ENCODE assay signal across 26 cellular contexts in the genomic region with DNA sequence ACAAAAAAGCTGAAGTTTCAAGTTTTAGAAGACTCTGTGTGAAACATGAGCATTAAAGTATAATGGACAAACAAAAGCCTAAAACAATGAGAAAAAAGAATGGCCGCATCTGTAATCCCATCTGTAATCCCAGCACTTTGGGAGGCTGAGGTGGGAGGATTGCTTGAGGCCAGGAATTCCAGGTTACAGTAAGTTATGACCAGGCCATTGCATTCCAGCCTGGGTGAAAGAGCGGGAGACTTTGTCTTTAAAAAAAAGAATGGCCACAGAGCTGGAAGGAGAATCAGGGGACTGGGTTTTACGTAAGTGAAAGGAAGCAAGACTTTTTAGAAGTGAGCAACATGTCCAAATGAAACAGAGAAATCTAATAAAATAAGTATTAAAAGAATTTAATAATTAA.
"Had no signal": no experiment of that assay in that cellular context is flagged by ENCODE, and none has a peak within 500 bp of the region (broad histone marks: within the 10 kb centered on the region; RNA-seq: fewer than 3 reads in every experiment).

No MANE protein-coding gene starts in this region.

- DNase-seq: activated CD4-positive, alpha-beta memory T cell treated with anti-CD3 and anti-CD28 coated beads for 36 hours; activated CD4-positive, alpha-beta T cell treated with anti-CD3 and anti-CD28 coated beads for 36 hours; activated CD4-positive, alpha-beta T cell treated with anti-CD3 and anti-CD28 coated beads, Interleukin-2, amount 10 ng/mL, durations not matched to agents 24 days and 14 days; activated CD4-positive, CD25-positive, alpha-beta regulatory T cell; activated CD4-positive, CD25-positive, alpha-beta regulatory T cell treated with anti-CD3 and anti-CD28 coated beads, Interleukin-2, amount 50 U/mL, for 72 hours; activated CD8-positive, alpha-beta memory T cell treated with anti-CD3 and anti-CD28 coated beads, Interleukin-2, amount 10 ng/mL, durations not matched to agents 7 days and 5 days; activated CD8-positive, alpha-beta memory T cell treated with anti-CD3 and anti-CD28 coated beads, Interleukin-2, amount 50 U/mL, for 4 hours; activated CD8-positive, alpha-beta T cell treated with anti-CD3 and anti-CD28 coated beads, Interleukin-2, amount 10 ng/mL, durations not matched to agents 7 days and 5 days; activated effector memory CD4-positive, alpha-beta T cell treated with anti-CD3 and anti-CD28 coated beads, Interleukin-2, amount 50 U/mL, for 16 hours; activated naive CD4-positive, alpha-beta T cell treated with anti-CD3 and anti-CD28 coated beads, Interleukin-2, amount 10 ng/mL, durations not matched to agents 7 days and 5 days; activated T-cell treated with anti-CD3 and anti-CD28 coated beads, Interleukin-2, amount 50 U/mL, for 1 hour; activated T-cell treated with anti-CD3 and anti-CD28 coated beads, Interleukin-2, amount 50 U/mL, for 48 hours; amniotic stem cell; anterior cingulate cortex; brain microvascular endothelial cell; cortex of kidney; dermis blood vessel endothelial cell; effector CD4-positive, alpha-beta T cell; effector memory CD8-positive, alpha-beta T cell; esophagus squamous epithelium; foreskin melanocyte; heart right ventricle; T-helper 1 cell; T-helper 2 cell had no signal

- H3K36me3 ChIP-seq: brain microvascular endothelial cell, esophagus squamous epithelium, gastroesophageal sphincter, heart right ventricle had no signal

- H3K9me3 ChIP-seq: esophagus squamous epithelium, gastroesophageal sphincter, heart right ventricle had no signal

- H3K27ac ChIP-seq: brain microvascular endothelial cell, epithelial cell of prostate, esophagus squamous epithelium, gastroesophageal sphincter, heart right ventricle had no signal

- H3K4me3 ChIP-seq: esophagus squamous epithelium, gastroesophageal sphincter, heart right ventricle had no signal

- H3K27me3 ChIP-seq: brain microvascular endothelial cell, esophagus squamous epithelium, gastroesophageal sphincter, heart right ventricle had no signal

- ATAC-seq: activated CD4-positive, alpha-beta T cell treated with anti-CD3 and anti-CD28 coated beads for 36 hours; activated CD8-positive, alpha-beta memory T cell treated with anti-CD3 and anti-CD28 coated beads, Interleukin-2, amount 10 ng/mL, durations not matched to agents 7 days and 5 days; activated CD8-positive, alpha-beta T cell treated with anti-CD3 and anti-CD28 coated beads, Interleukin-2, amount 10 ng/mL, durations not matched to agents 7 days and 5 days; effector memory CD8-positive, alpha-beta T cell; gastroesophageal sphincter; heart right ventricle had no signal
